8 cellular contexts compared by ENCODE assay signal in the genomic region with DNA sequence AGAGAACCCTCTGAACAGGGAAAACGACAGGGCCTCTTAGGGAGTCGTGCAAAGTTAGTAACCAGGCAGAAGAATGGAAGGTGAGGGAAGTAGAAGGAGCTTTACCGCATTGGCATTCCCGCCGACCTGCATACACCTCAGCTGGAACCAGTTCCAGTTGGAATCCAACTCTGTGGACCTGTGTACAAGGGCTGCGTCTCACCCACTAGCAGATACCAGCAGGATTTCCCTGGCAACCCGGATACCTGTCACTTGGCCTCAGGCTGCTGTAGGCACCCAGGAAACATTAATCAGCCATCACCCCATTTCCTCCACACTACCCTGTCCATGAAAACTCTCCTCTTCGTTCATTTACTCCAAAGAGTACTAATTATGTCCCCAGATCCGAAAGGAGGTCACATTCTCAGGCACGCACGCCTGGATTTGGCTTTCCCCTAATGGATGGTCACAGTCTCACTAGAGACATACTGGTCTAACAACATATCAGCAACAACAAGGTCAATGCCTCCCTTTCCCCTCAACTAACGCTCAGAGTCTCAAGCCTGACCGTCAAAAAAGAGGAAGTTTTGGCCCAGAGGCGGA. TPM values are rescaled to one million over a fixed set of nuclear protein-coding genes. Genes with fewer than 3 reads are reported as not detected.
DNase-seq lines count a peak whose midpoint lies in the region; ATAC-seq, FAIRE-seq and TF ChIP-seq lines count a peak whose summit lies in the region.

No MANE protein-coding gene starts in this region.

- POLR2A ChIA-PET in AG04449 (lab: Yijun Ruan, JAX) = no interaction called here
- POLR2A ChIA-PET in GM12878 (lab: Charles Lee) = interaction anchor here (0.6 kb wide), 1 partner anchor 172 kb away, joined by 4 read pairs; no protein-coding TSS in a partner anchor

- H3K4me2 ChIP-seq in GM12878 (ENCODE audit: control insufficient read depth, insufficient read depth) = peak overlapping the region; percentile 93

- peaks cover 4% of the 10 kb centered on the region; the same call in 1 of the 2 replicates for H4K20me1 ChIP-seq in GM12878 (ENCODE audit: control insufficient read depth, insufficient read depth)

- H3K4me3 ChIP-seq in AG04449 (ENCODE audit: low read depth, low read length) (peak overlapping the region; percentile 98), GM12878 (peak overlapping the region; percentile 93), mononuclear cell (ENCODE audit: low read length) (peak overlapping the region; percentile 99)

- H3K9me3 ChIP-seq in GM12878 (replicated peaks; ENCODE audit: control insufficient read depth, insufficient read depth, low read length) (no peaks in the 10 kb centered on the region), mononuclear cell (ENCODE audit: low read depth, low read length) (no peaks in the 10 kb centered on the region)

- RAD21 ChIA-PET in GM12878 (lab: Charles Lee; ENCODE audit: unreplicated experiment) = no interaction called here

- intact Hi-C loops in GM12878 (cut with micrococcal nuclease; ENCODE audit: unreplicated experiment) = loop anchor here (2.0 to 10.0 kb wide), 5 partner anchors 39 to 669 kb away; a partner anchor contains a TSS

- DNase-seq in AG04449 (ENCODE audit: low read depth, low spot score) (no peak), KG1 (lab: John Stamatoyannopoulos, UW) (peak; percentile 46), GM12878 (ENCODE audit: low read depth, low spot score) (no peak), NCI-H1092 (lab: John Stamatoyannopoulos, UW) (no peak), mucosa of gallbladder (ENCODE audit: low spot score) (no peak), UCSD-AML1 (lab: John Stamatoyannopoulos, UW; ENCODE audit: unreplicated experiment) (no peak)

- peak overlapping the region; percentile 90 for H3K27ac ChIP-seq in GM12878 (ENCODE audit: control insufficient read depth, insufficient read depth)

- H3K36me3 ChIP-seq in GM12878 (ENCODE audit: control insufficient read depth in 2 of 2, insufficient read depth in 2 of 2, low read length in 1 of 2) = peaks cover 12 to 17% of the 10 kb centered on the region in 2 experiments; a peak in 3 of 4 replicates

- TF ChIP-seq EP300 in GM12878 (IDR thresholded peaks at IDR 0.05; ENCODE audit: borderline replicate concordance in 1 of 2, control insufficient read depth in 1 of 2, low read depth in 2 of 2, low read length in 2 of 2) = no peak

- H3K4me1 ChIP-seq in GM12878 (ENCODE audit: control insufficient read depth, insufficient read depth, low read length) (peaks cover 14% of the 10 kb centered on the region), mononuclear cell (ENCODE audit: insufficient read depth, low read length) (peaks cover 36% of the 10 kb centered on the region)

- no peak overlapping the region for H2AFZ ChIP-seq in GM12878 (ENCODE audit: control insufficient read depth, low read depth, low read length)

- FAIRE-seq in GM12878 (lab: Jason Lieb, UNC) = peak; percentile 89

- in situ Hi-C loops in GM12878 (cut with MboI) = loop anchor here (5.0 kb wide), 1 partner anchor 246 kb away; no protein-coding TSS in a partner anchor

- no peak for TF ChIP-seq CTCF in AG04449 (IDR thresholded peaks at IDR 0.05; ENCODE audit: insufficient read depth, low read length, missing control alignments)
- no peak for TF ChIP-seq CTCF in GM12878 (IDR thresholded peaks at IDR 0.05 in 2 of 3, conservative IDR thresholded peaks at IDR 0.05 in 1 of 3; ENCODE audit: control insufficient read depth in 2 of 3, extremely low read depth in 1 of 3, insufficient read depth in 1 of 3, low read depth in 3 of 3, low read length in 3 of 3)

- H3K79me2 ChIP-seq in GM12878 (ENCODE audit: control insufficient read depth, insufficient read depth, low read length) = peaks cover 32% of the 10 kb centered on the region

- H3K27me3 ChIP-seq in GM12878 (replicated peaks in 1 of 2; ENCODE audit: control insufficient read depth in 2 of 2, insufficient read depth in 2 of 2, low read length in 1 of 2) (no peaks in the 10 kb centered on the region), mononuclear cell (ENCODE audit: insufficient read depth, low read length) (no peaks in the 10 kb centered on the region)

- CTCF ChIA-PET in AG04449 (lab: Yijun Ruan, JAX) (interaction anchor here (1.3 to 11.2 kb wide), 4 partner anchors 9 to 176 kb away, joined by 4 to 99 read pairs (median 48); a partner anchor contains a TSS), GM12878 (lab: Yijun Ruan, JAX) (interaction anchor here (0.6 to 6.6 kb wide), 5 partner anchors 22 to 235 kb away, joined by 3 to 88 read pairs (median 37); a partner anchor contains a TSS)

- no peak for TF ChIP-seq RAD21 in GM12878 (IDR thresholded peaks at IDR 0.05; ENCODE audit: insufficient read depth, low read depth, low read length)

- WGBS in GM12878 (ENCODE audit: insufficient coverage, insufficient replicate concordance, low lambda C conversion rate, missing lambda C conversion rate) = 29% methylated on average over 14 of the region's 14 CpGs

- TF ChIP-seq POLR2A in GM12878 (IDR thresholded peaks at IDR 0.05; ENCODE audit: low read depth, low read length) = no peak

- BruUV-seq in GM12878 (replicated peaks; lab: Mats Ljungman, UMichigan) = no TSS peak

- SMC1A ChIA-PET in GM12878 (lab: Charles Lee; ENCODE audit: uncharacterized antibody, unreplicated experiment) = no interaction called here

- peak overlapping the region; percentile 96 for H3K9ac ChIP-seq in GM12878 (ENCODE audit: control insufficient read depth, insufficient read depth, low read length)

- no peak for ATAC-seq in GM12878
- no peak for ATAC-seq in HG02588 (IDR thresholded peaks at IDR 0.05; ENCODE audit: unreplicated experiment)

TF ChIP-seq in GM12878, 131 proteins besides CTCF, POLR2A, EP300 and RAD21 (continues in another document):
- no peak for TF ChIP-seq PAX5 (IDR thresholded peaks at IDR 0.05; ENCODE audit: borderline replicate concordance, low read depth, low read length)
- TF ChIP-seq ZNF622 (IDR thresholded peaks at IDR 0.05) = no peak

RNA-seq across cellular contexts. Expression of a gene that starts 0.8 kb away (rescaled TPM):
- 293 and 339 TPM in 2 replicates for total RNA-seq in GM12878 (2013; cell fraction: nucleolus; rRNA removed)
- total RNA-seq in GM12878 (2014; rRNA removed) (77.6 and 82.8 TPM in 2 replicates), GM12878 (2014; rRNA removed; fragmentation: Illumina TruSeq; extraction: Trizol) (59.7 and 64.4 TPM in 2 replicates), GM12878 (2021) (75.7 and 79.0 TPM in 2 replicates), mononuclear cell (182 TPM), mucosa of gallbladder (91.8 TPM)
- polyA plus RNA-seq in GM12878 (2011; ENCODE audit: low read depth) = 108 TPM
- polyA plus RNA-seq in GM12878 (2011; rRNA removed) (45.9 and 59.3 TPM in 2 replicates), GM12878 (2014; fragmentation: Illumina TruSeq; extraction: Trizol) (64.5 and 100 TPM in 2 replicates), GM12878 (2014; fragmentation: Nextera tagmentation; extraction: Ambion mirVana) (10 to 100 TPM; 20.9 to 25.0 TPM), GM12878 (2014; rRNA removed) (72.8 and 75.4 TPM in 2 replicates), GM12878 (2016; fragmentation: Nextera tagmentation; extraction: Ambion mirVana) (10 to 100 TPM; 79.2 to 91.4 TPM)
- 114 and 122 TPM in 2 replicates for polyA plus RNA-seq in GM12878 (2011; cell fraction: cytosol; rRNA removed)
- 108 and 146 TPM in 2 replicates for polyA plus RNA-seq in GM12878 (2011; cell fraction: nucleus; rRNA removed)
- 45.1 and 63.9 TPM in 2 replicates for polyA plus RNA-seq in GM12878 (2012)
- polyA minus RNA-seq in GM12878 (2011; rRNA and poly(A)+ RNA removed) = 83.6 and 138 TPM in 2 replicates
- 20.4 and 24.9 TPM in 2 replicates for polyA minus RNA-seq in GM12878 (2011; cell fraction: cytosol; rRNA and poly(A)+ RNA removed)
- polyA minus RNA-seq in GM12878 (2011; cell fraction: nucleus; rRNA and poly(A)+ RNA removed) = 70.6 and 134 TPM in 2 replicates

RNA-seq across cellular contexts. Expression of a gene that starts 10.4 kb away (rescaled TPM):
- total RNA-seq in GM12878 (2013; cell fraction: nucleolus; rRNA removed) = 0.34 and 0.84 TPM in 2 replicates
- total RNA-seq in GM12878 (2014; rRNA removed) (0.23 and 0.60 TPM in 2 replicates), GM12878 (2014; rRNA removed; fragmentation: Illumina TruSeq; extraction: Trizol) (0.22 and 0.55 TPM in 2 replicates), GM12878 (2021) (0.43 and 0.82 TPM in 2 replicates), mononuclear cell (not detected), mucosa of gallbladder (34.4 TPM)
- polyA plus RNA-seq in GM12878 (2011; ENCODE audit: low read depth) = 0.18 TPM
- polyA plus RNA-seq in GM12878 (2011; rRNA removed) (0.12 and 0.16 TPM in 2 replicates), GM12878 (2014; fragmentation: Illumina TruSeq; extraction: Trizol) (0.18 TPM in 1 of 2 replicates, not detected in the other), GM12878 (2014; fragmentation: Nextera tagmentation; extraction: Ambion mirVana) (under 1 TPM in 1 of 2 experiments, not detected in 1; 0.05 TPM), GM12878 (2014; rRNA removed) (0.38 and 0.60 TPM in 2 replicates), GM12878 (2016; fragmentation: Nextera tagmentation; extraction: Ambion mirVana) (under 1 TPM; 0.09 to 0.55 TPM)
- polyA plus RNA-seq in GM12878 (2011; cell fraction: cytosol; rRNA removed) = 0.15 and 0.20 TPM in 2 replicates
- polyA plus RNA-seq in GM12878 (2011; cell fraction: nucleus; rRNA removed) = 0.16 and 0.22 TPM in 2 replicates
- 0.83 and 0.86 TPM in 2 replicates for polyA plus RNA-seq in GM12878 (2012)
- 0.21 TPM in 1 of 2 replicates, not detected in the other for polyA minus RNA-seq in GM12878 (2011; rRNA and poly(A)+ RNA removed)
- polyA minus RNA-seq in GM12878 (2011; cell fraction: cytosol; rRNA and poly(A)+ RNA removed) = 4.0 and 4.9 TPM in 2 replicates
- polyA minus RNA-seq in GM12878 (2011; cell fraction: nucleus; rRNA and poly(A)+ RNA removed) = 0.85 and 1.3 TPM in 2 replicates

RNA-seq across cellular contexts. Expression of a gene that starts 38.9 kb away (rescaled TPM):
- total RNA-seq in GM12878 (2013; cell fraction: nucleolus; rRNA removed) = 320 and 324 TPM in 2 replicates
- total RNA-seq in GM12878 (2014; rRNA removed) = 114 and 121 TPM in 2 replicates
- total RNA-seq in GM12878 (2014; rRNA removed; fragmentation: Illumina TruSeq; extraction: Trizol) = 109 and 112 TPM in 2 replicates
- 105 and 116 TPM in 2 replicates for total RNA-seq in GM12878 (2021)
- 126 TPM for polyA plus RNA-seq in GM12878 (2011; ENCODE audit: low read depth)
- polyA plus RNA-seq in GM12878 (2011; rRNA removed) = 168 and 187 TPM in 2 replicates
- 192 and 212 TPM in 2 replicates for polyA plus RNA-seq in GM12878 (2011; cell fraction: cytosol; rRNA removed)
- 381 and 470 TPM in 2 replicates for polyA plus RNA-seq in GM12878 (2011; cell fraction: nucleus; rRNA removed)
- 107 and 126 TPM in 2 replicates for polyA plus RNA-seq in GM12878 (2012)
- 110 and 118 TPM in 2 replicates for polyA plus RNA-seq in GM12878 (2014; fragmentation: Illumina TruSeq; extraction: Trizol)
- polyA plus RNA-seq in GM12878 (2014; fragmentation: Nextera tagmentation; extraction: Ambion mirVana) = 100 to 1,000 TPM in 1 of 2 experiments, 10 to 100 TPM in 1; 94.2 to 127 TPM
- 134 and 151 TPM in 2 replicates for polyA plus RNA-seq in GM12878 (2014; rRNA removed)
- polyA plus RNA-seq in GM12878 (2016; fragmentation: Nextera tagmentation; extraction: Ambion mirVana) = 100 to 1,000 TPM; 155 to 157 TPM
- polyA minus RNA-seq in GM12878 (2011; rRNA and poly(A)+ RNA removed) = 105 and 157 TPM in 2 replicates
- polyA minus RNA-seq in GM12878 (2011; cell fraction: cytosol; rRNA and poly(A)+ RNA removed) = 40.4 and 42.6 TPM in 2 replicates
- 99.4 and 119 TPM in 2 replicates for polyA minus RNA-seq in GM12878 (2011; cell fraction: nucleus; rRNA and poly(A)+ RNA removed)
- 21.8 TPM for total RNA-seq in mononuclear cell
- 22.7 TPM for total RNA-seq in mucosa of gallbladder

Comparison
In these comparisons a context has a peak if more than half of its experiments do, and no peak if none do; other contexts are left out.
1. RNA of a gene that starts 10.4 kb away (total RNA-seq): 34.4 TPM in mucosa of gallbladder (single experiment); 0.22 to 0.84 TPM in GM12878 and not detected in mononuclear cell (single experiment); every median in the first group is over 10 times any median in the second.
2. Peak in every context shown above with its lines, with median percentiles within 50 percentile points of each other: H3K4me3 ChIP-seq.